10 cellular contexts compared by ENCODE assay signal in genomic region chr12:27123642-27124041, GRCh38. TPM values are rescaled to one million over a fixed set of nuclear protein-coding genes. Genes with fewer than 3 reads are reported as not detected.
DNase-seq lines count a peak whose midpoint lies in the region; ATAC-seq lines count a peak whose summit lies in the region.
"Had no signal": no experiment of that assay in that cellular context is flagged by ENCODE, and none has a peak within 500 bp of the region (broad histone marks: within the 10 kb centered on the region; RNA-seq: fewer than 3 reads in every experiment).

No MANE protein-coding gene starts in this region.

- no peak overlapping the region for H3K27ac ChIP-seq in GM23248

- no peak overlapping the region for H3K27ac Mint-ChIP-seq in stimulated activated memory B cell treated with anti-CD40 and anti-IgM and Interleukin-4, amounts not matched to agents 10 μg/mL and 1 μg/mL and 100 μg/mL, for 72 hours
- H3K27ac Mint-ChIP-seq: memory B cell, T-cell had no signal

- no peak overlapping the region for H3K9ac ChIP-seq in GM23248

- H3K27me3 Mint-ChIP-seq in stimulated activated memory B cell treated with anti-CD40 and anti-IgM and Interleukin-4, amounts not matched to agents 10 μg/mL and 1 μg/mL and 100 μg/mL, for 72 hours: no peaks in the 10 kb centered on the region
- H3K27me3 Mint-ChIP-seq: T-cell had no signal

- H3K36me3 Mint-ChIP-seq in stimulated activated memory B cell treated with anti-CD40 and anti-IgM and Interleukin-4, amounts not matched to agents 10 μg/mL and 1 μg/mL and 100 μg/mL, for 72 hours: peaks cover 19% of the 10 kb centered on the region

- 85 to 86% methylated on average over 3 of the region's 3 CpGs for WGBS in GM23248 (ENCODE audit: low coverage in 1 of 2, low lambda C conversion rate in 2 of 2, missing lambda C conversion rate in 2 of 2), 2 experiments

- no peak overlapping the region for H3K4me3 ChIP-seq in GM23248

- H3K9me2 ChIP-seq in GM23248 (ENCODE audit: insufficient read depth): no peaks in the 10 kb centered on the region

- H3K4me1 Mint-ChIP-seq in stimulated activated memory B cell treated with anti-CD40 and anti-IgM and Interleukin-4, amounts not matched to agents 10 μg/mL and 1 μg/mL and 100 μg/mL, for 72 hours: no peaks in the 10 kb centered on the region
- H3K4me1 Mint-ChIP-seq: memory B cell, T-cell had no signal

- no peak for ATAC-seq in stimulated activated memory B cell treated with anti-CD40 and anti-IgM and Interleukin-4, amounts not matched to agents 10 μg/mL and 1 μg/mL and 100 μg/mL, for 72 hours
- no peak for ATAC-seq in HG02885 (IDR thresholded peaks at IDR 0.05; ENCODE audit: poor library complexity, unreplicated experiment)
- ATAC-seq: T-cell had no signal

- H3K79me2 ChIP-seq in GM23248 (ENCODE audit: insufficient read depth): no peaks in the 10 kb centered on the region

- in situ Hi-C loops in GM23248 (cut with MboI): no loop called here

- H3K4me1 ChIP-seq in GM23248 (ENCODE audit: insufficient read depth): no peaks in the 10 kb centered on the region

- H2AFZ ChIP-seq in GM23248: no peak overlapping the region

- no peaks in the 10 kb centered on the region for H4K20me1 ChIP-seq in GM23248 (ENCODE audit: insufficient read depth)

- no peak overlapping the region for H3K4me2 ChIP-seq in GM23248 (ENCODE audit: unreplicated experiment)

- H3F3A ChIP-seq in GM23248 (ENCODE audit: insufficient read depth): no peaks in the 10 kb centered on the region

- H3K4me3 Mint-ChIP-seq in stimulated activated memory B cell treated with anti-CD40 and anti-IgM and Interleukin-4, amounts not matched to agents 10 μg/mL and 1 μg/mL and 100 μg/mL, for 72 hours: no peak overlapping the region
- H3K4me3 Mint-ChIP-seq: memory B cell, T-cell had no signal

- H3K36me3 ChIP-seq in GM23248 (ENCODE audit: low read depth): no peaks in the 10 kb centered on the region

- H3K9me3 ChIP-seq in GM23248 (ENCODE audit: low read depth): no peaks in the 10 kb centered on the region

- no peaks in the 10 kb centered on the region for H3K27me3 ChIP-seq in GM23248 (replicated peaks; ENCODE audit: insufficient read depth)

- no peaks in the 10 kb centered on the region for H3K9me3 Mint-ChIP-seq in stimulated activated memory B cell treated with anti-CD40 and anti-IgM and Interleukin-4, amounts not matched to agents 10 μg/mL and 1 μg/mL and 100 μg/mL, for 72 hours
- H3K9me3 Mint-ChIP-seq: memory B cell, T-cell had no signal

- DNase-seq in CD1c-positive myeloid dendritic cell (ENCODE audit: extremely low spot score) (peak; percentile 45), GM23248 (peak; percentile 31), RPMI7951 (ENCODE audit: low read depth) (peak; percentile 25), inferior parietal cortex (ENCODE audit: extremely low spot score) (peak; percentile 5), hepatic stellate cell (ENCODE audit: low spot score) (no peak), COLO668 (lab: John Stamatoyannopoulos, UW; ENCODE audit: unreplicated experiment) (no peak)
- DNase-seq: T-cell had no signal

RNA-seq across cellular contexts. Expression of gene C12orf71, which starts 41.3 kb away (rescaled TPM):
- total RNA-seq in GM23248 (2014; rRNA removed; shearing (Covaris generic)): not detected in 2 replicates
- polyA plus RNA-seq in GM23248 (2016; fragmentation: Nextera tagmentation; extraction: Ambion mirVana): not detected in 2 replicates
- not detected in 2 replicates for total RNA-seq in RPMI7951 (2014; rRNA removed; shearing (Covaris generic))
- total RNA-seq: T-cell had no signal

Comparison
In these comparisons a context has a peak if more than half of its experiments do, and no peak if none do; other contexts are left out.
1. DNase-seq: peak in CD1c-positive myeloid dendritic cell (single experiment), GM23248 (single experiment), RPMI7951 (single experiment) and inferior parietal cortex (single experiment); none in hepatic stellate cell (single experiment) and COLO668 (single experiment).